ENCODE assay signal across 1 cellular context in the genomic region with DNA sequence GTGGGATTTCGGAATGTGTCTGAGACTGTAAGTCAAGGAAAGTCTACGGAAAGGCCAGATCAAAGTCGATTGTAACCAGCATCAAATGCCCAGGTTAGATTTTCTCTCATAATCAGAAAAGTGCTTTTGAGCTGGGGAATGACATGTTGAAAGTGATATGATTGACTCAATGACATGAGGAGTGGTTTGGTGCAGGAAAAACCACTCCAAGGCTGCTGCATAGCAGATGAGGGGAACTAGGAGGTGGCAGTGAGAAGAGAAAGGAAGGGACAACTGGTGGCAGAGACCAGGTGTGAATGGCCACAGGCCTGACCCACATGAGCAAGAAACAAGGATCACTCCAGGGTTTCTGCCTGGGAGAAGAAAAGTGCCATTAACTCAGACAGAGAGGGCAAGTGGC.
TF ChIP-seq lines count a peak whose summit lies in the region.

No MANE protein-coding gene starts in this region.

TF ChIP-seq in endothelial cell of umbilical vein, 7 proteins besides CTCF, POLR2A, EP300 and RAD21:
- TF ChIP-seq, protein P1, sequence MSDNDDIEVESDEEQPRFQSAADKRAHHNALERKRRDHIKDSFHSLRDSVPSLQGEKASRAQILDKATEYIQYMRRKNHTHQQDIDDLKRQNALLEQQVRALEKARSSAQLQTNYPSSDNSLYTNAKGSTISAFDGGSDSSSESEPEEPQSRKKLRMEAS (IDR thresholded peaks at IDR 0.05; ENCODE audit: insufficient read depth, insufficient read length), result no peak
- TF ChIP-seq FOS (IDR thresholded peaks at IDR 0.05; ENCODE audit: borderline replicate concordance, insufficient read depth, low read length) (no peak), GATA2 (IDR thresholded peaks at IDR 0.05; ENCODE audit: insufficient read depth, insufficient read length, low read depth, low read length) (no peak), EZH2 (IDR thresholded peaks at IDR 0.05; ENCODE audit: borderline replicate concordance, low read depth, low read length, severe bottlenecking) (no peak), MYC (IDR thresholded peaks at IDR 0.05; ENCODE audit: low read depth, low read length) (no peak), JUN (IDR thresholded peaks at IDR 0.05; ENCODE audit: borderline replicate concordance, insufficient read depth, insufficient read length, low read depth) (no peak), POLR2AphosphoS5 (IDR thresholded peaks at IDR 0.05; ENCODE audit: insufficient read depth, low read depth, low read length) (no peak)
